In the genomic region with DNA sequence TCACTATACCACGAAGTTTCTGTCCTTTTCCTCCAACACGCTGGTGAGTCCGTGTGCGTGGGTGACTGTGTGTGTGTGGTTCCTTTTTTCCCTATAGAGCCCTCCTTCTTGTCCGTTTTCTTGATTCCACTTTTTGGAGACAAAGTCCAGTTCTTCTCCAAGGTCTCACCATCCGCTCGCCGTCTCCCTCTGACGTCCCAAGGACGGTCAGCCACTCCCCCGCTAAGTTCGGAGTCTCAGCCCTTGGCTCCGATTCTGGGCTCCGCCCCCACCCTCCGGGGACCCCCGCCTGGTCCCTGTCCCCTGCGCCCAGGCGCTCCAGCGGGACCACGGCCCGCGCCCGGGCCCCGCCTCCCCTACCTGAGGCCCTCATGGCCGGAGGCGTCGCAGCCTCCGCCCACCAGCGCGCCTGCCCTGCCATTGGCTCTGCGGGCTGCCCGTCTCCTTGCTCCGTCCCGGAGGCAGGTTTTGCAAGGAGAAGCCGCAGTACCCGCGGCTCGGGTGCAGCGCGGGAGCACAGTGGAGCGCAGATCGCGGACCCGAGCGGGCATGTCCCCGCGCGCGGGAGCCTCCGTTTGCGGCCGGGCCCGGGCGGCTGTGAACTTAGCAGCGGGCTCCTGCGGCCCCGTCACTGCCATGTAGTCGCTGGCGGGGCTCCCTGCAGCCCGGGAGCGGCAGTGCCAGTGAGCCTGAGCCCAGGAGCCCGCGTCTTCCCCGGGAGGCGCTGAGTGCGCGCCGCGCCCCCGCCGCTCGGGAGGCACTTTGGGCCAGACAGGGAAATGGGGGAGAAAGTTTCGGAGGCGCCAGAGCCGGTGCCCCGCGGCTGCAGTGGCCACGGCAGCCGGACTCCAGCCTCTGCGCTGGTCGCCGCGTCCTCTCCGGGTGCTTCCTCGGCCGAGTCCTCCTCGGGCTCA, we compare ENCODE assay signal across 1 cellular context.
TF ChIP-seq lines count a peak whose summit lies in the region.

MAST4 (plus strand) TSS at position 517 of the 914 bp plus-strand sequence; CDS start at position 780, 263 bp downstream.

TF ChIP-seq in H1, 55 proteins besides CTCF, POLR2A, EP300 and RAD21 (continued from another document):
- peak; percentile 86 for TF ChIP-seq PHF8 (conservative IDR thresholded peaks at IDR 0.05; ENCODE audit: low read depth, low read length)
- 0 out of 2 replicates have a peak, but pooled peaks have one; percentile 28 for TF ChIP-seq KDM1A (IDR thresholded peaks at IDR 0.05; ENCODE audit: borderline replicate concordance, low read length)
- TF ChIP-seq CBX8 (IDR thresholded peaks at IDR 0.05; ENCODE audit: borderline replicate concordance, low read depth, low read length): no peak
- TF ChIP-seq ATF3 (IDR thresholded peaks at IDR 0.05; ENCODE audit: insufficient read depth, low read depth, low read length): no peak
- 0 out of 4 replicates have a peak, but pooled peaks of 1 of the 2 experiments have one; percentile 17 for TF ChIP-seq HDAC2 (IDR thresholded peaks at IDR 0.05; ENCODE audit: borderline replicate concordance in 1 of 2, low read depth in 2 of 2, low read length in 2 of 2)
- peak; percentile 82 for TF ChIP-seq CHD2 (IDR thresholded peaks at IDR 0.05; ENCODE audit: low read length)
- TF ChIP-seq MAX (IDR thresholded peaks at IDR 0.05): peak; percentile 36; the same call in 1 of the 2 replicates
- TF ChIP-seq FOSL1 (IDR thresholded peaks at IDR 0.05; ENCODE audit: insufficient read depth, low read depth, low read length): no peak
- peak; percentile 88 for TF ChIP-seq KDM4A (IDR thresholded peaks at IDR 0.05; ENCODE audit: low read depth, low read length, severe bottlenecking)
- no peak for TF ChIP-seq SUZ12 (IDR thresholded peaks at IDR 0.05; ENCODE audit: low read length)
- TF ChIP-seq BACH1 (IDR thresholded peaks at IDR 0.05; ENCODE audit: low read length): peak; percentile 46; the same call in 1 of the 2 replicates
- TF ChIP-seq, protein P1, sequence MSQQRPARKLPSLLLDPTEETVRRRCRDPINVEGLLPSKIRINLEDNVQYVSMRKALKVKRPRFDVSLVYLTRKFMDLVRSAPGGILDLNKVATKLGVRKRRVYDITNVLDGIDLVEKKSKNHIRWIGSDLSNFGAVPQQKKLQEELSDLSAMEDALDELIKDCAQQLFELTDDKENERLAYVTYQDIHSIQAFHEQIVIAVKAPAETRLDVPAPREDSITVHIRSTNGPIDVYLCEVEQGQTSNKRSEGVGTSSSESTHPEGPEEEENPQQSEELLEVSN (IDR thresholded peaks at IDR 0.05): peak; percentile 10; the same call in 1 of the 2 replicates
- TF ChIP-seq TBP (IDR thresholded peaks at IDR 0.05; ENCODE audit: low read depth, low read length): peak; percentile 58; the same call in 1 of the 2 replicates
- peak; percentile 78 for TF ChIP-seq ASH2L (IDR thresholded peaks at IDR 0.05; ENCODE audit: low read length)
- TF ChIP-seq TAF1 (IDR thresholded peaks at IDR 0.05; ENCODE audit: low read depth, low read length): peak; percentile 75
- peak; percentile 36; the same call in 1 of the 2 replicates for TF ChIP-seq RBBP5 (IDR thresholded peaks at IDR 0.05; ENCODE audit: borderline replicate concordance, low read depth, low read length)
- TF ChIP-seq SIN3A (conservative IDR thresholded peaks at IDR 0.05 in 1 of 2, IDR thresholded peaks at IDR 0.05 in 1 of 2; ENCODE audit: low read depth in 1 of 2, low read length in 2 of 2): no peak
- peak; percentile 69 for TF ChIP-seq TAF7 (optimal IDR thresholded peaks at IDR 0.05; ENCODE audit: borderline replicate concordance, low read depth, low read length)
